Comparison of ENCODE assay signal across 9 cellular contexts in genomic region chr7:102063736-102064135, GRCh38.
DNase-seq lines count a peak whose midpoint lies in the region; ATAC-seq, FAIRE-seq and TF ChIP-seq lines count a peak whose summit lies in the region.
"Had no signal": no experiment of that assay in that cellular context is flagged by ENCODE, and none has a peak within 500 bp of the region (broad histone marks: within the 10 kb centered on the region; RNA-seq: fewer than 3 reads in every experiment).

No MANE protein-coding gene starts in this region.

- 0 out of 2 replicates have a peak overlapping the region, but pooled peaks have one; percentile 6 for H3K27ac ChIP-seq in ACC112 (ENCODE audit: low read depth, low read length)
- H3K27ac ChIP-seq in HUES6 (ENCODE audit: low read depth, low read length) = peak overlapping the region; percentile 13; the same call in 1 of the 2 replicates
- no peak overlapping the region for H3K27ac ChIP-seq in HepG2 (ENCODE audit: extremely low read length, insufficient read depth, low read length)

- in situ Hi-C loops in HepG2 (cut with HindIII; ENCODE audit: extremely low pct_ligation_motif_present, low pct_unique_long_range_greater_than_20kb) = no loop called here

- TF ChIP-seq EP300 in HepG2 (IDR thresholded peaks at IDR 0.05; ENCODE audit: low read depth in 2 of 2, low read length in 2 of 2) (no peak), HepG2 (CRISPR knock-in tag; IDR thresholded peaks at IDR 0.05; ENCODE audit: borderline replicate concordance) (no peak)

- no peak overlapping the region for H3K4me2 ChIP-seq in HepG2 (ENCODE audit: low read depth, low read length)

- H3K4me3 ChIP-seq in ACC112 (ENCODE audit: low read depth, low read length) (no peak overlapping the region), HUES6 (ENCODE audit: low read depth, low read length) (peak overlapping the region; percentile 3; the same call in 1 of the 2 replicates), cardiac fibroblast (replicated peaks in 1 of 2; ENCODE audit: low read depth in 2 of 2, low read length in 2 of 2) (no peak overlapping the region), HepG2 (replicated peaks in 1 of 3; ENCODE audit: insufficient read depth in 1 of 3, low read depth in 2 of 3, low read length in 3 of 3) (no peak overlapping the region)

- TF ChIP-seq CTCF in cardiac fibroblast (IDR thresholded peaks at IDR 0.05; ENCODE audit: low read depth, low read length) (no peak), HepG2 (CRISPR knock-in tag; IDR thresholded peaks at IDR 0.05) (no peak)

- H3K27me3 ChIP-seq in ACC112 (ENCODE audit: insufficient read depth, low read length) (no peaks in the 10 kb centered on the region), HUES6 (ENCODE audit: control insufficient read depth, insufficient read depth, low read length) (no peaks in the 10 kb centered on the region), HepG2 (ENCODE audit: control insufficient read depth in 1 of 2, insufficient read depth in 2 of 2, low read length in 2 of 2) (no peaks in the 10 kb centered on the region)

- no TSS peak for BruUV-seq in HepG2 (replicated peaks; lab: Mats Ljungman, UMichigan)

- intact Hi-C loops in HepG2 (cut with micrococcal nuclease; ENCODE audit: unreplicated experiment) = no loop called here

- POLR2A ChIA-PET in HepG2 (lab: Yijun Ruan, JAX) = no interaction called here

- H3K36me3 ChIP-seq in ACC112 (ENCODE audit: insufficient read depth, low read length) = no peaks in the 10 kb centered on the region
- no peaks in the 10 kb centered on the region for H3K36me3 ChIP-seq in HUES6 (ENCODE audit: control insufficient read depth, insufficient read depth, low read length)
- peaks cover 0 to 3% of the 10 kb centered on the region in 2 experiments; a peak in 1 of 5 replicates for H3K36me3 ChIP-seq in HepG2 (replicated peaks in 1 of 2; ENCODE audit: control insufficient read depth in 1 of 2, insufficient read depth in 2 of 2, low read length in 2 of 2)

- H3K4me1 ChIP-seq in ACC112 (ENCODE audit: control insufficient read depth, insufficient read depth, low read length, unreplicated experiment) = peaks cover 13% of the 10 kb centered on the region
- H3K4me1 ChIP-seq in HUES6 (ENCODE audit: control insufficient read depth, insufficient read depth, low read length) = peaks cover 26% of the 10 kb centered on the region
- peaks cover 10% of the 10 kb centered on the region; the same call in 1 of the 2 replicates for H3K4me1 ChIP-seq in HepG2 (ENCODE audit: insufficient read depth, low read length)

- H2AFZ ChIP-seq in ACC112 (ENCODE audit: low read length, unreplicated experiment) (no peak overlapping the region), HepG2 (ENCODE audit: low read length) (no peak overlapping the region)

- TF ChIP-seq POLR2A in HepG2 (IDR thresholded peaks at IDR 0.05; ENCODE audit: insufficient read depth in 1 of 2, low read depth in 2 of 2, low read length in 2 of 2) = no peak

- H3K9me3 ChIP-seq in HUES6 (ENCODE audit: control insufficient read depth, insufficient read depth, low read depth, low read length) (no peaks in the 10 kb centered on the region), HepG2 (ENCODE audit: low read length) (no peaks in the 10 kb centered on the region)

- no peaks in the 10 kb centered on the region for H4K20me1 ChIP-seq in HepG2 (ENCODE audit: insufficient read depth, low read length)

- WGBS in HepG2 (ENCODE audit: low lambda C conversion rate) = 88% methylated on average over 6 of the region's 8 CpGs

- H3K79me2 ChIP-seq in ACC112 (ENCODE audit: control insufficient read depth, insufficient read depth, low read length, unreplicated experiment) = no peaks in the 10 kb centered on the region
- no peaks in the 10 kb centered on the region for H3K79me2 ChIP-seq in HepG2 (ENCODE audit: insufficient read depth, low read length)

- CTCF ChIA-PET in HepG2 (lab: Yijun Ruan, JAX; ENCODE audit: low intra/inter-chr PET ratio, low total read pairs) = no interaction called here

- no peak for FAIRE-seq in HepG2 (lab: Jason Lieb, UNC)

- no peak for TF ChIP-seq RAD21 in HepG2 (CRISPR knock-in tag; IDR thresholded peaks at IDR 0.05)

- H3K9ac ChIP-seq in HUES6 (ENCODE audit: low read length) (peak overlapping the region; percentile 65), HepG2 (ENCODE audit: insufficient read depth, low read depth, low read length) (no peak overlapping the region)

- ATAC-seq in HepG2 (peak; percentile 26; the same call in 2 of the 3 replicates), GM18858 (IDR thresholded peaks at IDR 0.05; ENCODE audit: unreplicated experiment) (no peak), GM18498 (IDR thresholded peaks at IDR 0.05; ENCODE audit: unreplicated experiment) (no peak), HG03025 (IDR thresholded peaks at IDR 0.05; ENCODE audit: low FRiP score, unreplicated experiment) (no peak)

- DNase-seq in cardiac fibroblast (ENCODE audit: low read depth in 2 of 2) = peak; percentile 64 to 65
- no peak for DNase-seq in HepG2 (ENCODE audit: low spot score)
- no peak for DNase-seq in activated CD4-positive, CD25-positive, alpha-beta regulatory T cell (lab: John Stamatoyannopoulos, UW)
- DNase-seq: NCI-H510A treated with DMSO at 0.1 percent for 48 hours had no signal

TF ChIP-seq in HepG2, 621 proteins besides CTCF, POLR2A, EP300 and RAD21:
- 0 out of 2 replicates have a peak, but pooled peaks have one; percentile 6 for TF ChIP-seq ZBTB33 (CRISPR knock-in tag; IDR thresholded peaks at IDR 0.05)
- no peak for TF ChIP-seq ZNF780A (CRISPR knock-in tag; IDR thresholded peaks at IDR 0.05)
- no peak for TF ChIP-seq ZNF543 (CRISPR knock-in tag; IDR thresholded peaks at IDR 0.05)
TF ChIP-seq in HepG2: peak in this region for 1.

Comparison
In these comparisons a context has a peak if more than half of its experiments do, and no peak if none do; other contexts are left out.
1. DNase-seq: peak in cardiac fibroblast (2 of 2); none in HepG2 (single experiment) and activated CD4-positive, CD25-positive, alpha-beta regulatory T cell (0 of 4).